In genomic region chr17:74864866-74865395, GRCh38 we compare ENCODE assay signal across 8 cellular contexts. TPM values are rescaled to one million over a fixed set of nuclear protein-coding genes. Genes with fewer than 3 reads are reported as not detected.
DNase-seq lines count a peak whose midpoint lies in the region; ATAC-seq, FAIRE-seq and TF ChIP-seq lines count a peak whose summit lies in the region.

No MANE protein-coding gene starts in this region.

- DNase-seq in AML-193 (lab: John Stamatoyannopoulos, UW) (peak; percentile 64), GM19239 (ENCODE audit: insufficient read length, low spot score) (peak; percentile 87), erythroblast (lab: John Stamatoyannopoulos, UW) (peak; percentile 69 to 84)
- peak; percentile 88 for DNase-seq in activated CD8-positive, alpha-beta memory T cell treated with anti-CD3 and anti-CD28 coated beads, Interleukin-2, amount 50 U/mL, for 48 hours
- peak; percentile 33 to 81 (median 64) for DNase-seq in naive thymus-derived CD8-positive, alpha-beta T cell
- DNase-seq in stimulated activated naive B cell treated with anti-CD40 and anti-IgM and Interleukin-4, amounts not matched to agents 10 μg/mL and 1 μg/mL and 100 μg/mL, for 72 hours = peak; percentile 59

- H4K20me1 ChIP-seq in OCI-LY3 (ENCODE audit: insufficient read depth, low read length) = no peaks in the 10 kb centered on the region

- H3K4me1 ChIP-seq in OCI-LY3 (ENCODE audit: low read length) = peaks cover 32% of the 10 kb centered on the region

- H3K4me3 Mint-ChIP-seq in naive thymus-derived CD8-positive, alpha-beta T cell = peak overlapping the region in 1 of 10 donors; percentile 8
- H3K4me3 Mint-ChIP-seq in stimulated activated naive B cell treated with anti-CD40 and anti-IgM and Interleukin-4, amounts not matched to agents 10 μg/mL and 1 μg/mL and 100 μg/mL, for 72 hours = no peak overlapping the region

- H2AFZ ChIP-seq in OCI-LY3 (ENCODE audit: low read depth, low read length) = 0 out of 2 replicates have a peak overlapping the region, but pooled peaks have one; percentile 23

- H3K79me2 ChIP-seq in OCI-LY3 (ENCODE audit: low read length) = no peaks in the 10 kb centered on the region

- H3K4me1 Mint-ChIP-seq in naive thymus-derived CD8-positive, alpha-beta T cell = peaks cover 9 to 28% (median 20%) of the 10 kb centered on the region in 4 donors
- peaks cover 23 to 35% of the 10 kb centered on the region in 2 donors for H3K4me1 Mint-ChIP-seq in stimulated activated naive B cell treated with anti-CD40 and anti-IgM and Interleukin-4, amounts not matched to agents 10 μg/mL and 1 μg/mL and 100 μg/mL, for 72 hours

- TF ChIP-seq CTCF in OCI-LY3 (IDR thresholded peaks at IDR 0.05; ENCODE audit: low read depth, low read length) = peak; percentile 89

- no peaks in the 10 kb centered on the region for H3K9me3 ChIP-seq in OCI-LY3 (ENCODE audit: insufficient read depth, low read length)

- peak; percentile 92 for FAIRE-seq in GM19239 (lab: Jason Lieb, UNC)

- peak; percentile 45 to 50 for ATAC-seq in naive thymus-derived CD8-positive, alpha-beta T cell
- peak; percentile 57 to 64 for ATAC-seq in stimulated activated naive B cell treated with anti-CD40 and anti-IgM and Interleukin-4, amounts not matched to agents 10 μg/mL and 1 μg/mL and 100 μg/mL, for 72 hours (replicated peaks)
- no peak for ATAC-seq in HG02623 (IDR thresholded peaks at IDR 0.05; ENCODE audit: unreplicated experiment)

- H3K27me3 ChIP-seq in OCI-LY3 (ENCODE audit: low read depth, low read length) = peaks cover 7% of the 10 kb centered on the region; the same call in 1 of the 2 replicates

- POLR2A ChIA-PET in naive thymus-derived CD8-positive, alpha-beta T cell (lab: Charles Lee) = interaction anchor here (0.7 to 1.2 kb wide), 5 partner anchors 74 to 128 kb away, joined by 3 to 5 read pairs (median 5); partner anchors contain the start of genes NAT9 and RAB37

- H3K4me3 ChIP-seq in OCI-LY3 (ENCODE audit: low read length) = peak overlapping the region; percentile 62

- H3K36me3 ChIP-seq in OCI-LY3 (replicated peaks; ENCODE audit: low read depth, low read length) = peaks cover 13% of the 10 kb centered on the region

- H3K9me3 Mint-ChIP-seq in naive thymus-derived CD8-positive, alpha-beta T cell = no peaks in the 10 kb centered on the region
- H3K9me3 Mint-ChIP-seq in stimulated activated naive B cell treated with anti-CD40 and anti-IgM and Interleukin-4, amounts not matched to agents 10 μg/mL and 1 μg/mL and 100 μg/mL, for 72 hours = no peaks in the 10 kb centered on the region

- H3K9ac ChIP-seq in OCI-LY3 (ENCODE audit: low read length) = peak overlapping the region; percentile 59

- TF ChIP-seq POLR2A in erythroblast (IDR thresholded peaks at IDR 0.05; ENCODE audit: low read length) = no peak

- H3K36me3 Mint-ChIP-seq in naive thymus-derived CD8-positive, alpha-beta T cell = peaks cover 0 to 4% (median 0%) of the 10 kb centered on the region in 3 donors
- H3K36me3 Mint-ChIP-seq in stimulated activated naive B cell treated with anti-CD40 and anti-IgM and Interleukin-4, amounts not matched to agents 10 μg/mL and 1 μg/mL and 100 μg/mL, for 72 hours = peaks cover 5 to 8% of the 10 kb centered on the region in 2 donors

- H3K27ac ChIP-seq in OCI-LY3 (ENCODE audit: low read length) = peak overlapping the region; percentile 81

- peak overlapping the region in 4 of 10 donors; percentile 14 to 88 (median 66) for H3K27ac Mint-ChIP-seq in naive thymus-derived CD8-positive, alpha-beta T cell
- H3K27ac Mint-ChIP-seq in stimulated activated naive B cell treated with anti-CD40 and anti-IgM and Interleukin-4, amounts not matched to agents 10 μg/mL and 1 μg/mL and 100 μg/mL, for 72 hours = peak overlapping the region; percentile 31

- H3K27me3 Mint-ChIP-seq in naive thymus-derived CD8-positive, alpha-beta T cell = peaks cover 0 to 19% (median 9%) of the 10 kb centered on the region in 5 donors
- peaks cover 25 to 41% of the 10 kb centered on the region in 2 donors for H3K27me3 Mint-ChIP-seq in stimulated activated naive B cell treated with anti-CD40 and anti-IgM and Interleukin-4, amounts not matched to agents 10 μg/mL and 1 μg/mL and 100 μg/mL, for 72 hours

- H3K4me2 ChIP-seq in OCI-LY3 (ENCODE audit: low read length) = peak overlapping the region; percentile 74

RNA-seq across cellular contexts. Expression of gene GRIN2C, which starts 5.2 kb away (rescaled TPM):
- under 1 TPM in 1 of 2 experiments, not detected in 1; 0.08 TPM for total RNA-seq in naive thymus-derived CD8-positive, alpha-beta T cell
- under 1 TPM in 1 of 3 donors, not detected in 2; 0.08 TPM for polyA plus RNA-seq in naive thymus-derived CD8-positive, alpha-beta T cell

RNA-seq across cellular contexts. Expression of gene FDXR, which starts 7.9 kb away (rescaled TPM):
- total RNA-seq in naive thymus-derived CD8-positive, alpha-beta T cell = 10 to 100 TPM; 10.7 to 12.7 TPM
- 1 to 10 TPM; 3.9 to 7.2 (median 4.2) TPM for polyA plus RNA-seq in naive thymus-derived CD8-positive, alpha-beta T cell

RNA-seq across cellular contexts. Expression of gene FADS6, which starts 28.5 kb away (rescaled TPM):
- total RNA-seq in naive thymus-derived CD8-positive, alpha-beta T cell = not detected
- not detected for polyA plus RNA-seq in naive thymus-derived CD8-positive, alpha-beta T cell

RNA-seq across cellular contexts. Expression of gene USH1G, which starts 58.1 kb away (rescaled TPM):
- total RNA-seq in naive thymus-derived CD8-positive, alpha-beta T cell = not detected
- polyA plus RNA-seq in naive thymus-derived CD8-positive, alpha-beta T cell = not detected

RNA-seq across cellular contexts. Expression of gene OTOP2, which starts 59.1 kb away (rescaled TPM):
- not detected for total RNA-seq in naive thymus-derived CD8-positive, alpha-beta T cell
- polyA plus RNA-seq in naive thymus-derived CD8-positive, alpha-beta T cell = not detected
